20 cellular contexts compared by ENCODE assay signal in the genomic region with DNA sequence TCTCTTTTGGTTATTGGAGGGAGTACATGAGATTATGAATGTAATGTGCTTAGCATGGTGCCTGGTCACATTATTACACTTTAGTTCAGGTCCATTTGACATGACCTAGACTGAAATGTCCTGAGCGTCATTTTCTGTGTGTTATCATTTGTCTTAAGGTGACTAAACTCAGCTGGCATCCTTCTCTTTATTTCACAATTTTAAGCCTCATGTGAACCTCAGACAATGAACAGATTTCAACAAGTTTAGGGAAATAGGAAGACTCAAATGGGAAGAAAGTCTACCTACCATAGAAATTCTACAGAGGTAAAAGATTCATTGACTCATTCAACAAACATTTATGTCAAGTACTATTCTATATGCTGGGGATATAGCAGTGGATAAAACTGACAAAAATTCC.
"Had no signal": no experiment of that assay in that cellular context is flagged by ENCODE, and none has a peak within 500 bp of the region (broad histone marks: within the 10 kb centered on the region; RNA-seq: fewer than 3 reads in every experiment).

No MANE protein-coding gene starts in this region.

- ATAC-seq: effector memory CD8-positive, alpha-beta T cell; left cardiac atrium; left lung; naive thymus-derived CD4-positive, alpha-beta T cell; right lobe of liver; stimulated activated naive B cell treated with anti-CD40 and anti-IgM and Interleukin-4, amounts not matched to agents 10 μg/mL and 1 μg/mL and 100 μg/mL, for 72 hours; upper lobe of right lung had no signal

- H3K4me3 ChIP-seq: left lung, neural progenitor cell, right lobe of liver, suprapubic skin, transverse colon, upper lobe of right lung, uterus had no signal

- FAIRE-seq: endometrium, islet of Langerhans, small intestine had no signal

- DNase-seq: cortex of kidney; effector memory CD8-positive, alpha-beta T cell; foreskin melanocyte; left cardiac atrium; left lung; mesenchymal stem cell; midbrain; naive thymus-derived CD4-positive, alpha-beta T cell; right lobe of liver; small intestine; stimulated activated CD4-positive, alpha-beta T cell treated with anti-CD3 and anti-CD28 coated beads, Interleukin-15, amount 100 ng/mL, for 24 hours; stimulated activated CD4-positive, alpha-beta T cell treated with anti-CD3 and anti-CD28 coated beads, Interleukin-2, amount 100 ng/mL, for 48 hours; stimulated activated naive B cell treated with anti-CD40 and anti-IgM and Interleukin-4, amounts not matched to agents 10 μg/mL and 1 μg/mL and 100 μg/mL, for 72 hours; transverse colon; upper lobe of right lung; uterus had no signal
